In the genomic region with DNA sequence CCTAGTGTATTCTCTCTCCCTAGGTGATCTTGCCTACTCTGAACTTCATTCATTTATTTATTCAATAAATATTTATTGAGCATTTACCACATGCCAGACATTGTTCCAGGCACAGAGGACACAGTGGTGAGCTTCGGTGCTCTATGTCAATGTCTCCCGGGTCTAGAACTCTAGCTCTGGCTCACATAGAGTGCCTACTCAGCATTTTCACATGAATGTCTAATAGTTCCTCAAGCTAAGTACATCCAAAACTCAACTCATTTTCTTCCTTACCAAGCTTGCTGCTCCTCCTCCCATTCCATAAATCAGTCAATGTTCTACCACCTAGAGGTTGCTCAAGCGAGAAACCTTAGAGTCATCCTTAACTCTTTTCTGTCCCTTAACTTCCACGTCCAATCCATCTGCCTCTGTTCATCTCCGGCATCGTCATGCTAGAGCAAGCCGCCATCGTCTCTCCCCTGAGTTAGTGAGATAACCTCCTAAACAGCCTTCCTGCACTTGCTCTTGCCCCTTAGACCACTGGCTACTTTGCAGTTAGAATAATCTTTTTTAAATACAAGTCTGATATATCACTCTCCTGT, we compare ENCODE assay signal across 21 cellular contexts.
DNase-seq lines count a peak whose midpoint lies in the region; ATAC-seq, FAIRE-seq and TF ChIP-seq lines count a peak whose summit lies in the region.
"Had no signal": no experiment of that assay in that cellular context is flagged by ENCODE, and none has a peak within 500 bp of the region (broad histone marks: within the 10 kb centered on the region; RNA-seq: fewer than 3 reads in every experiment).

No MANE protein-coding gene starts in this region.

- no peak for TF ChIP-seq POLR2A in HepG2 (IDR thresholded peaks at IDR 0.05; ENCODE audit: insufficient read depth in 1 of 2, low read depth in 2 of 2, low read length in 2 of 2)
- TF ChIP-seq POLR2A in right lobe of liver (IDR thresholded peaks at IDR 0.05), result no peak

- TF ChIP-seq CTCF in HepG2 (CRISPR knock-in tag; IDR thresholded peaks at IDR 0.05), result no peak
- no peak for TF ChIP-seq CTCF in right lobe of liver (IDR thresholded peaks at IDR 0.05)
- TF ChIP-seq CTCF in PC-3 (conservative IDR thresholded peaks at IDR 0.05; ENCODE audit: low read depth, low read length), result no peak
- no peak for TF ChIP-seq CTCF in glutamatergic neuron (IDR thresholded peaks at IDR 0.05; ENCODE audit: partially characterized antibody, unreplicated experiment)
- TF ChIP-seq CTCF in omental fat pad (IDR thresholded peaks at IDR 0.05), result no peak

- H3K79me2 ChIP-seq in HepG2 (ENCODE audit: insufficient read depth, low read length) (no peaks in the 10 kb centered on the region), PC-3 (ENCODE audit: low read length) (no peaks in the 10 kb centered on the region)

- TF ChIP-seq EP300 in HepG2 (IDR thresholded peaks at IDR 0.05; ENCODE audit: low read depth in 2 of 2, low read length in 2 of 2) (no peak), HepG2 (CRISPR knock-in tag; IDR thresholded peaks at IDR 0.05; ENCODE audit: borderline replicate concordance) (no peak)

- BruUV-seq in HepG2 (replicated peaks; lab: Mats Ljungman, UMichigan) (no TSS peak), PC-3 (replicated peaks; lab: Mats Ljungman, UMichigan) (no TSS peak)

- no peaks in the 10 kb centered on the region for H3K4me1 ChIP-seq in HepG2 (ENCODE audit: insufficient read depth, low read length)
- no peaks in the 10 kb centered on the region for H3K4me1 ChIP-seq in right lobe of liver
- H3K4me1 ChIP-seq in PC-3 (ENCODE audit: insufficient read depth, low read length), result peaks cover 32% of the 10 kb centered on the region
- H3K4me1 ChIP-seq: Caco-2, HAP-1 had no signal

- H3K27me3 Mint-ChIP-seq in glutamatergic neuron (ENCODE audit: unreplicated experiment), result peaks cover 24% of the 10 kb centered on the region

- CTCF ChIA-PET in HepG2 (lab: Yijun Ruan, JAX; ENCODE audit: low intra/inter-chr PET ratio, low total read pairs) (interaction anchor here (1.6 kb wide), 1 partner anchor 46 kb away, joined by 4 read pairs; no protein-coding TSS in a partner anchor), PC-3 (lab: Charles Lee) (no interaction called here)

- no peaks in the 10 kb centered on the region for H3K9me2 ChIP-seq in PC-3 (replicated peaks; ENCODE audit: low read length)

- H3K27ac ChIP-seq in HepG2 (ENCODE audit: extremely low read length, insufficient read depth, low read length) (no peak overlapping the region), right lobe of liver (no peak overlapping the region), PC-3 (ENCODE audit: low read length) (no peak overlapping the region)
- H3K27ac ChIP-seq: 22Rv1 had no signal

- H3K4me2 ChIP-seq in HepG2 (ENCODE audit: low read depth, low read length) (no peak overlapping the region), PC-3 (ENCODE audit: low read length) (peak overlapping the region; percentile 79; the same call in 1 of the 2 replicates)

- peaks cover 0 to 12% of the 10 kb centered on the region in 2 experiments; a peak in 1 of 5 replicates for H3K27me3 ChIP-seq in HepG2 (ENCODE audit: control insufficient read depth in 1 of 2, insufficient read depth in 2 of 2, low read length in 2 of 2)
- no peaks in the 10 kb centered on the region for H3K27me3 ChIP-seq in right lobe of liver
- no peaks in the 10 kb centered on the region for H3K27me3 ChIP-seq in PC-3 (ENCODE audit: low read length)

- peaks cover 5% of the 10 kb centered on the region for H3K9me3 Mint-ChIP-seq in glutamatergic neuron (ENCODE audit: unreplicated experiment)

- WGBS in HepG2 (ENCODE audit: low lambda C conversion rate), result 70% methylated on average over 8 of the region's 8 CpGs
- WGBS in right lobe of liver (ENCODE audit: insufficient coverage, low coverage, low lambda C conversion rate, missing lambda C conversion rate), result 73% methylated on average over 8 of the region's 8 CpGs

- no peak overlapping the region for H3K27ac Mint-ChIP-seq in glutamatergic neuron (ENCODE audit: unreplicated experiment)

- peak overlapping the region; percentile 1 for H3K4me3 Mint-ChIP-seq in glutamatergic neuron (ENCODE audit: unreplicated experiment)
- H3K4me3 Mint-ChIP-seq: CD4-positive, alpha-beta memory T cell had no signal

- H3K36me3 ChIP-seq in HepG2 (replicated peaks in 1 of 2; ENCODE audit: control insufficient read depth in 1 of 2, insufficient read depth in 2 of 2, low read length in 2 of 2), result peaks cover 0 to 4% of the 10 kb centered on the region in 2 experiments; a peak in 1 of 5 replicates
- H3K36me3 ChIP-seq in right lobe of liver, result no peaks in the 10 kb centered on the region
- H3K36me3 ChIP-seq in PC-3 (ENCODE audit: low read depth, low read length), result no peaks in the 10 kb centered on the region
- H3K36me3 ChIP-seq: HAP-1 had no signal

- peaks cover 16% of the 10 kb centered on the region for H3K4me1 Mint-ChIP-seq in glutamatergic neuron (ENCODE audit: low read depth, unreplicated experiment)
- H3K4me1 Mint-ChIP-seq: CD4-positive, alpha-beta memory T cell had no signal

- no peak for TF ChIP-seq RAD21 in HepG2 (CRISPR knock-in tag; IDR thresholded peaks at IDR 0.05)

- H4K20me1 ChIP-seq in HepG2 (ENCODE audit: insufficient read depth, low read length), result peaks cover 6% of the 10 kb centered on the region; the same call in 1 of the 2 replicates
- H4K20me1 ChIP-seq in PC-3 (ENCODE audit: low read length), result no peaks in the 10 kb centered on the region

- no peak for FAIRE-seq in HepG2 (lab: Jason Lieb, UNC)
- FAIRE-seq: A204.1, D721Med, G401.6, GM19239, H54 had no signal

- POLR2A ChIA-PET in HepG2 (lab: Yijun Ruan, JAX) (no interaction called here), PC-3 (lab: Charles Lee; ENCODE audit: unreplicated experiment) (no interaction called here)

- H3K4me3 ChIP-seq in HepG2 (replicated peaks in 1 of 3; ENCODE audit: insufficient read depth in 1 of 3, low read depth in 2 of 3, low read length in 3 of 3), result no peak overlapping the region
- no peak overlapping the region for H3K4me3 ChIP-seq in right lobe of liver
- no peak overlapping the region for H3K4me3 ChIP-seq in PC-3 (ENCODE audit: low read length)
- H3K4me3 ChIP-seq: HAP-1 had no signal

- H3K9me3 ChIP-seq in HepG2 (ENCODE audit: low read length) (no peaks in the 10 kb centered on the region), right lobe of liver (no peaks in the 10 kb centered on the region), PC-3 (ENCODE audit: low read length) (no peaks in the 10 kb centered on the region)
- H3K9me3 ChIP-seq: Caco-2, HAP-1 had no signal

- in situ Hi-C loops in HepG2 (cut with HindIII; ENCODE audit: extremely low pct_ligation_motif_present, low pct_unique_long_range_greater_than_20kb), result loop anchor here (5.0 kb wide), 1 partner anchor 46 kb away; no protein-coding TSS in a partner anchor

- H2AFZ ChIP-seq in HepG2 (ENCODE audit: low read length) (no peak overlapping the region), PC-3 (ENCODE audit: low read length) (no peak overlapping the region)

- ATAC-seq in HepG2, result no peak
- ATAC-seq in right lobe of liver, result no peak
- ATAC-seq in PC-3, result no peak
- ATAC-seq in HG02870 (IDR thresholded peaks at IDR 0.05; ENCODE audit: unreplicated experiment), result no peak
- ATAC-seq in omental fat pad (ENCODE audit: low FRiP score), result no peak

- no peak for DNase-seq in HepG2 (ENCODE audit: low spot score)
- DNase-seq in right lobe of liver, result no peak
- DNase-seq in PC-3, result no peak
- DNase-seq in glutamatergic neuron, result no peak
- DNase-seq in renal cortical epithelial cell (ENCODE audit: low read depth), result peak; percentile 23
- no peak for DNase-seq in DMS153 (lab: John Stamatoyannopoulos, UW)
- DNase-seq in omental fat pad (ENCODE audit: low spot score), result no peak
- DNase-seq: C1 segment of cervical spinal cord; Caco-2; CD4-positive, alpha-beta memory T cell; DMS 273 treated with DMSO at 0.1 percent for 48 hours; DND-41; GOT3 had no signal

- H3F3A ChIP-seq in PC-3 (ENCODE audit: low read length, unreplicated experiment), result peaks cover 3% of the 10 kb centered on the region

- intact Hi-C loops in HepG2 (cut with micrococcal nuclease; ENCODE audit: unreplicated experiment), result no loop called here
- intact Hi-C loops in right lobe of liver (cut with DNase I), result no loop called here
- intact Hi-C loops in PC-3 (cut with micrococcal nuclease), result no loop called here

- no peaks in the 10 kb centered on the region for H3K36me3 Mint-ChIP-seq in glutamatergic neuron (ENCODE audit: unreplicated experiment)
- H3K36me3 Mint-ChIP-seq: CD4-positive, alpha-beta memory T cell had no signal

- H3K9ac ChIP-seq in HepG2 (ENCODE audit: insufficient read depth, low read depth, low read length), result no peak overlapping the region
- H3K9ac ChIP-seq in PC-3 (ENCODE audit: low read length), result no peak overlapping the region

TF ChIP-seq in HepG2, 621 proteins besides CTCF, POLR2A, EP300 and RAD21 (continues in another document):
- peak; percentile 96 for TF ChIP-seq MAFF (IDR thresholded peaks at IDR 0.05; ENCODE audit: low read depth, low read length)
